ENCODE assay signal across 1 cellular context in genomic region chr2:24492283-24493272, GRCh38.
TF ChIP-seq lines count a peak whose summit lies in the region.

No MANE protein-coding gene starts in this region.

TF ChIP-seq in IMR-90, 13 proteins besides CTCF, POLR2A, EP300 and RAD21 (continued from another document):
- no peak for TF ChIP-seq MXI1 (IDR thresholded peaks at IDR 0.05; ENCODE audit: borderline replicate concordance, low read depth, low read length)
- no peak for TF ChIP-seq FOS (IDR thresholded peaks at IDR 0.05; ENCODE audit: low read depth, low read length)
- no peak for TF ChIP-seq SMC3 (IDR thresholded peaks at IDR 0.05; ENCODE audit: low read depth, low read length)
- no peak for TF ChIP-seq CHD1 (IDR thresholded peaks at IDR 0.05; ENCODE audit: low read depth, low read length)
- TF ChIP-seq MAZ (IDR thresholded peaks at IDR 0.05; ENCODE audit: borderline replicate concordance, low read depth, low read length): no peak
TF ChIP-seq in IMR-90: peak in this region for 0.
